8 cellular contexts compared by ENCODE assay signal in genomic region chr11:45182902-45183301, GRCh38. TPM values are rescaled to one million over a fixed set of nuclear protein-coding genes. Genes with fewer than 3 reads are reported as not detected.
DNase-seq lines count a peak whose midpoint lies in the region; ATAC-seq, FAIRE-seq and TF ChIP-seq lines count a peak whose summit lies in the region.

No MANE protein-coding gene starts in this region.

- POLR2A ChIA-PET in HepG2 (lab: Yijun Ruan, JAX) = no interaction called here

- in situ Hi-C loops in HepG2 (cut with HindIII; ENCODE audit: extremely low pct_ligation_motif_present, low pct_unique_long_range_greater_than_20kb) = no loop called here

- no TSS peak for BruUV-seq in HepG2 (replicated peaks; lab: Mats Ljungman, UMichigan)

- H2AFZ ChIP-seq in HepG2 (ENCODE audit: low read length) = no peak overlapping the region

- H3K4me3 ChIP-seq in adrenal gland = no peak overlapping the region
- no peak overlapping the region for H3K4me3 ChIP-seq in HepG2 (replicated peaks in 1 of 3; ENCODE audit: insufficient read depth in 1 of 3, low read depth in 2 of 3, low read length in 3 of 3)

- TF ChIP-seq RAD21 in HepG2 (CRISPR knock-in tag; IDR thresholded peaks at IDR 0.05) = no peak; the same call in 1 of the 2 replicates

- peak; percentile 42 for TF ChIP-seq CTCF in AG09319 (IDR thresholded peaks at IDR 0.05; ENCODE audit: low read depth, low read length)
- TF ChIP-seq CTCF in GM20000 (IDR thresholded peaks at IDR 0.05; ENCODE audit: extremely low read depth, missing control alignments) = peak; percentile 23
- TF ChIP-seq CTCF in adrenal gland (IDR thresholded peaks at IDR 0.05) = peak; percentile 20 to 57 (median 39)
- TF ChIP-seq CTCF in HepG2 (CRISPR knock-in tag; IDR thresholded peaks at IDR 0.05) = peak; percentile 52

- TF ChIP-seq EP300 in HepG2 (IDR thresholded peaks at IDR 0.05; ENCODE audit: low read depth in 2 of 2, low read length in 2 of 2) = no peak
- no peak for TF ChIP-seq EP300 in HepG2 (CRISPR knock-in tag; IDR thresholded peaks at IDR 0.05; ENCODE audit: borderline replicate concordance)

- H3K9ac ChIP-seq in HepG2 (ENCODE audit: insufficient read depth, low read depth, low read length) = no peak overlapping the region

- no peak for FAIRE-seq in HepG2 (lab: Jason Lieb, UNC)

- H3K36me3 ChIP-seq in adrenal gland (replicated peaks in 1 of 2) = peaks cover 0 to 8% of the 10 kb centered on the region in 2 donors
- H3K36me3 ChIP-seq in HepG2 (replicated peaks in 1 of 2; ENCODE audit: control insufficient read depth in 1 of 2, insufficient read depth in 2 of 2, low read length in 2 of 2) = peaks cover 6 to 18% of the 10 kb centered on the region in 2 experiments; a peak in 4 of 5 replicates

- H3K79me2 ChIP-seq in HepG2 (ENCODE audit: insufficient read depth, low read length) = no peaks in the 10 kb centered on the region

- H3K4me1 ChIP-seq in adrenal gland (replicated peaks in 1 of 2) = peaks cover 12 to 24% of the 10 kb centered on the region in 2 donors
- H3K4me1 ChIP-seq in HepG2 (ENCODE audit: insufficient read depth, low read length) = peaks cover 16% of the 10 kb centered on the region

- intact Hi-C loops in adrenal gland (cut with DNase I) (no loop called here), HepG2 (cut with micrococcal nuclease; ENCODE audit: unreplicated experiment) (loop anchor here (1.0 to 2.0 kb wide), 2 partner anchors 72 to 110 kb away; no protein-coding TSS in a partner anchor)

- ATAC-seq in HepG2 = no peak
- ATAC-seq in GM19328 (IDR thresholded peaks at IDR 0.05; ENCODE audit: unreplicated experiment) = no peak
- ATAC-seq in HG03520 (IDR thresholded peaks at IDR 0.05; ENCODE audit: unreplicated experiment) = no peak

- H3K27me3 ChIP-seq in adrenal gland (no peaks in the 10 kb centered on the region), HepG2 (ENCODE audit: control insufficient read depth in 1 of 2, insufficient read depth in 2 of 2, low read length in 2 of 2) (no peaks in the 10 kb centered on the region)

- TF ChIP-seq POLR2A in adrenal gland (IDR thresholded peaks at IDR 0.05) = no peak
- TF ChIP-seq POLR2A in HepG2 (IDR thresholded peaks at IDR 0.05; ENCODE audit: insufficient read depth in 1 of 2, low read depth in 2 of 2, low read length in 2 of 2) = no peak

- no peak overlapping the region for H3K4me2 ChIP-seq in HepG2 (ENCODE audit: low read depth, low read length)

- H4K20me1 ChIP-seq in HepG2 (ENCODE audit: insufficient read depth, low read length) = no peaks in the 10 kb centered on the region

- H3K27ac ChIP-seq in adrenal gland = peak overlapping the region in 1 of 5 donors; percentile 87
- H3K27ac ChIP-seq in HepG2 (ENCODE audit: extremely low read length, insufficient read depth, low read length) = no peak overlapping the region

- WGBS in adrenal gland, 4 donors = 89 to 92% (median 90%) methylated on average over 14 of the region's 14 CpGs
- 92% methylated on average over 13 of the region's 14 CpGs for WGBS in HepG2 (ENCODE audit: low lambda C conversion rate)

- no peaks in the 10 kb centered on the region for H3K9me3 ChIP-seq in adrenal gland (replicated peaks in 1 of 3)
- H3K9me3 ChIP-seq in HepG2 (ENCODE audit: low read length) = no peaks in the 10 kb centered on the region

- CTCF ChIA-PET in HepG2 (lab: Yijun Ruan, JAX; ENCODE audit: low intra/inter-chr PET ratio, low total read pairs) = no interaction called here

- DNase-seq in AG09319 (ENCODE audit: extremely low read depth, low read depth) (no peak), GM20000 (ENCODE audit: low spot score) (no peak), adrenal gland (peak in 6 of 7 donors; percentile 35 to 71 (median 46)), HepG2 (ENCODE audit: low spot score) (no peak), NCI-H774 (lab: John Stamatoyannopoulos, UW) (no peak), SHP77 treated with DMSO at 0.1 percent for 48 hours (lab: John Stamatoyannopoulos, UW) (no peak)

TF ChIP-seq in HepG2, 621 proteins besides CTCF, POLR2A, EP300 and RAD21:
- TF ChIP-seq ZNF589 (CRISPR knock-in tag; conservative IDR thresholded peaks at IDR 0.05) = no peak
- TF ChIP-seq ZNF296 (CRISPR knock-in tag; conservative IDR thresholded peaks at IDR 0.05) = no peak
- no peak for TF ChIP-seq REL (CRISPR knock-in tag; conservative IDR thresholded peaks at IDR 0.05)
- TF ChIP-seq SMC3 (IDR thresholded peaks at IDR 0.05; ENCODE audit: low read length) = peak; percentile 15; the same call in 1 of the 2 replicates
- 0 out of 2 replicates have a peak, but pooled peaks have one; percentile 35 for TF ChIP-seq HNRNPL (IDR thresholded peaks at IDR 0.05; ENCODE audit: low read depth, low read length)
- no peak for TF ChIP-seq HNRNPUL1 (IDR thresholded peaks at IDR 0.05; ENCODE audit: low read depth, low read length)

RNA-seq across cellular contexts. Expression of gene PRDM11, which starts 36.5 kb away (rescaled TPM):
- total RNA-seq in adrenal gland = 10 to 100 TPM; 11.0 to 16.9 (median 13.7) TPM
- 1 to 10 TPM; 3.3 to 6.4 (median 3.9) TPM for polyA plus RNA-seq in adrenal gland
- 4.1 and 4.7 TPM in 2 replicates for total RNA-seq in HepG2 (2016; rRNA removed; fragmentation: Illumina TruSeq; extraction: Trizol)
- 1.5 and 1.8 TPM in 2 replicates for total RNA-seq in HepG2 (2016; cell fraction: cytosol; rRNA removed; fragmentation: Illumina TruSeq; extraction: Trizol; ENCODE audit: low read depth)
- total RNA-seq in HepG2 (2016; cell fraction: insoluble cytoplasmic fraction; rRNA removed; fragmentation: Illumina TruSeq; extraction: Trizol) = 3.4 and 4.3 TPM in 2 replicates
- total RNA-seq in HepG2 (2016; cell fraction: membrane; rRNA removed; fragmentation: Illumina TruSeq; extraction: Trizol) = 3.9 and 5.2 TPM in 2 replicates
- total RNA-seq in HepG2 (2016; cell fraction: nucleus; rRNA removed; fragmentation: Illumina TruSeq; extraction: Trizol) = 4.6 and 6.1 TPM in 2 replicates
- polyA plus RNA-seq in HepG2 (2011; rRNA removed) = 3.3 and 3.4 TPM in 2 replicates
- polyA plus RNA-seq in HepG2 (2011; cell fraction: cytosol; rRNA removed) = 2.0 and 2.7 TPM in 2 replicates
- 6.4 and 6.7 TPM in 2 replicates for polyA plus RNA-seq in HepG2 (2011; cell fraction: nucleus; rRNA removed)
- 2.3 and 2.4 TPM in 2 replicates for polyA plus RNA-seq in HepG2 (2012)
- 0.77 and 0.81 TPM in 2 replicates for polyA plus RNA-seq in HepG2 (2016; cell fraction: cytosol; fragmentation: Illumina TruSeq; extraction: Trizol; ENCODE audit: low read depth)
- 2.8 and 4.0 TPM in 2 replicates for polyA plus RNA-seq in HepG2 (2016; cell fraction: insoluble cytoplasmic fraction; fragmentation: Illumina TruSeq; extraction: Trizol; ENCODE audit: low read depth)
- 2.1 and 2.4 TPM in 2 replicates for polyA plus RNA-seq in HepG2 (2016; cell fraction: membrane; fragmentation: Illumina TruSeq; extraction: Trizol; ENCODE audit: low read depth)
- polyA plus RNA-seq in HepG2 (2016; cell fraction: nucleus; fragmentation: Illumina TruSeq; extraction: Trizol; ENCODE audit: insufficient read depth, low read depth) = 7.1 and 7.4 TPM in 2 replicates
- 7.8 and 17.5 TPM in 2 replicates for polyA minus RNA-seq in HepG2 (2011; rRNA and poly(A)+ RNA removed; ENCODE audit: low replicate concordance)
- 3.5 and 6.2 TPM in 2 replicates for polyA minus RNA-seq in HepG2 (2011; cell fraction: cytosol; rRNA and poly(A)+ RNA removed)
- polyA minus RNA-seq in HepG2 (2011; cell fraction: nucleus; rRNA and poly(A)+ RNA removed) = 5.0 and 7.6 TPM in 2 replicates

Comparison
In these comparisons a context has a peak if more than half of its experiments do, and no peak if none do; other contexts are left out.
1. DNase-seq: peak in adrenal gland (6 of 7); none in AG09319 (single experiment), GM20000 (single experiment), HepG2 (single experiment), NCI-H774 (single experiment) and SHP77 treated with DMSO at 0.1 percent for 48 hours (single experiment).
2. Peak in every context shown above with its lines, with median percentiles within 50 percentile points of each other: CTCF ChIP-seq.